In genomic region chr14:90582166-90582565, GRCh38 we compare ENCODE assay signal across 23 cellular contexts.
DNase-seq lines count a peak whose midpoint lies in the region; ATAC-seq, FAIRE-seq and TF ChIP-seq lines count a peak whose summit lies in the region.
"Had no signal": no experiment of that assay in that cellular context is flagged by ENCODE, and none has a peak within 500 bp of the region (broad histone marks: within the 10 kb centered on the region; RNA-seq: fewer than 3 reads in every experiment).

No MANE protein-coding gene starts in this region.

- FAIRE-seq in bronchial epithelial cell (lab: Jason Lieb, UNC) = peak; percentile 36
- FAIRE-seq: A549, D721Med, G401.6, GM12891, GM18507, GM19239 had no signal

- intact Hi-C loops in posterior vena cava (cut with DNase I) = no loop called here
- intact Hi-C loops in upper lobe of right lung (cut with DNase I) = no loop called here

- H3K27me3 ChIP-seq in bronchial epithelial cell (ENCODE audit: control insufficient read depth, insufficient read depth, low read length) = no peaks in the 10 kb centered on the region
- H3K27me3 ChIP-seq in upper lobe of right lung = no peaks in the 10 kb centered on the region
- H3K27me3 ChIP-seq: BLaER1 treated with 17β-estradiol and CSF1 and Interleukin-3, amounts not matched to agents 10 nM and 100 nM had no signal

- no peaks in the 10 kb centered on the region for H3K4me1 ChIP-seq in upper lobe of right lung
- H3K4me1 ChIP-seq: A549, Caco-2 had no signal

- H3K4me3 ChIP-seq in bronchial epithelial cell (ENCODE audit: low read depth, low read length) = no peak overlapping the region
- no peak overlapping the region for H3K4me3 ChIP-seq in upper lobe of right lung
- H3K4me3 ChIP-seq: A549; BLaER1 treated with 17β-estradiol and CSF1 and Interleukin-3, amounts not matched to agents 10 nM and 100 nM had no signal

- H3K9me3 ChIP-seq in upper lobe of right lung = no peaks in the 10 kb centered on the region
- H3K9me3 ChIP-seq: A549, Caco-2 had no signal

- no peak for DNase-seq in bronchial epithelial cell (ENCODE audit: low read depth)
- DNase-seq in mesenteric fat pad (ENCODE audit: low spot score) = peak; percentile 53
- DNase-seq in posterior vena cava (ENCODE audit: low spot score) = peak; percentile 72
- DNase-seq in upper lobe of right lung = peak; percentile 35
- DNase-seq in middle frontal gyrus (ENCODE audit: extremely low spot score, low spot score) = no peak
- no peak for DNase-seq in NCI-H146 treated with DMSO at 0.1 percent for 48 hours (lab: John Stamatoyannopoulos, UW; ENCODE audit: unreplicated experiment)
- DNase-seq: AML-193; Caco-2; Calu3; CD4-positive, alpha-beta T cell; CD8-positive, alpha-beta T cell; DMS79 treated with DMSO at 0.1 percent for 48 hours; GF-D8 had no signal

- TF ChIP-seq CTCF in bronchial epithelial cell (IDR thresholded peaks at IDR 0.05; ENCODE audit: insufficient read depth, low read length, severe bottlenecking) = no peak
- TF ChIP-seq CTCF in upper lobe of right lung (IDR thresholded peaks at IDR 0.05) = no peak

- H3K27ac ChIP-seq in upper lobe of right lung = no peak overlapping the region
- H3K27ac ChIP-seq: 22Rv1; A549; BLaER1 treated with 17β-estradiol and CSF1 and Interleukin-3, amounts not matched to agents 10 nM and 100 nM; C4-2B had no signal

- ATAC-seq in upper lobe of right lung (no peak), GM18511 (IDR thresholded peaks at IDR 0.05; ENCODE audit: unreplicated experiment) (no peak)
- ATAC-seq: A549; CD8-positive, alpha-beta T cell had no signal

- no peaks in the 10 kb centered on the region for H3K36me3 ChIP-seq in bronchial epithelial cell (ENCODE audit: control insufficient read depth, insufficient read depth, low read length)
- no peaks in the 10 kb centered on the region for H3K36me3 ChIP-seq in upper lobe of right lung

Comparison
In these comparisons a context has a peak if more than half of its experiments do, and no peak if none do; other contexts are left out.
1. DNase-seq: peak in mesenteric fat pad (single experiment), posterior vena cava (single experiment) and upper lobe of right lung (single experiment); none in bronchial epithelial cell (single experiment), middle frontal gyrus (single experiment) and NCI-H146 treated with DMSO at 0.1 percent for 48 hours (single experiment).